Comparison of ENCODE assay signal across 2 cellular contexts in genomic region chr5:16140944-16141343, GRCh38.
TF ChIP-seq lines count a peak whose summit lies in the region.

No MANE protein-coding gene starts in this region.

TF ChIP-seq in H1, 55 proteins besides CTCF, POLR2A, EP300 and RAD21 (continued from another document):
- no peak for TF ChIP-seq KDM5A (IDR thresholded peaks at IDR 0.05; ENCODE audit: low read length)
- no peak for TF ChIP-seq YY1 (IDR thresholded peaks at IDR 0.05; ENCODE audit: low read depth, low read length)
- TF ChIP-seq TAF1 (IDR thresholded peaks at IDR 0.05; ENCODE audit: low read depth, low read length), result no peak
- TF ChIP-seq FOSL1 (IDR thresholded peaks at IDR 0.05; ENCODE audit: insufficient read depth, low read depth, low read length), result no peak
- no peak for TF ChIP-seq SAP30 (IDR thresholded peaks at IDR 0.05; ENCODE audit: insufficient read depth, insufficient replicate concordance, low read length)
- no peak for TF ChIP-seq GABPA (IDR thresholded peaks at IDR 0.05; ENCODE audit: borderline replicate concordance, insufficient read depth, low read length)
- no peak for TF ChIP-seq CBX8 (IDR thresholded peaks at IDR 0.05; ENCODE audit: borderline replicate concordance, low read depth, low read length)
- no peak for TF ChIP-seq SIRT6 (IDR thresholded peaks at IDR 0.05; ENCODE audit: low read length)
- no peak for TF ChIP-seq RFX5 (IDR thresholded peaks at IDR 0.05; ENCODE audit: borderline replicate concordance, low read depth, low read length)
- TF ChIP-seq SIX5 (IDR thresholded peaks at IDR 0.05; ENCODE audit: low read depth, low read length), result no peak
TF ChIP-seq in H1: peak in this region for 0.

TF ChIP-seq in WTC11, 78 proteins besides CTCF, POLR2A, EP300 and RAD21 (continued from another document):
- no peak for TF ChIP-seq ATF2 (CRISPR knock-in tag; IDR thresholded peaks at IDR 0.05; ENCODE audit: borderline replicate concordance, low read depth)
